ENCODE assay signal across 7 cellular contexts in the genomic region with DNA sequence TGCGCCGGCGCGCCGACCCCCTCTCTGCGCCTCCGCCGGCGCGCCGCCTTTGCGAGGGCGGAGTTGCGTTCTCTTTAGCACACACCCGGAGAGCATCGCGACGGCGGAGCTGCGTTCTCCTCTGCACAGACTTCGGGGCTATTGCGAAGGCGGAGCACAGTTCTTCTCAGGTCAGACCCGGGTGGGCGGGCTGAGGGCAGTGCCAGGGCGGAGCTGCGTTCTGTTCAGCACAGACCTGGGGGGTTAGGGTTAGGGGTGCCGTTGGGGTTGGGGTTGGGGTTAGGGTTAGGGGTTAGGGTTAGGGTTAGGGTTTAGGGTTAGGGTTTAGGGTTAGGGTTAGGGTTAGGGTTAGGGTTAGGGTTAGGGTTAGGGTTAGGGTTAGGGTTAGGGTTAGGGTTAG. TPM values are rescaled to one million over a fixed set of nuclear protein-coding genes. Genes with fewer than 3 reads are reported as not detected.
A peak's percentile ranks its signal among the peaks of the same experiment; 100 is the strongest.
DNase-seq lines count a peak whose midpoint lies in the region; ATAC-seq, FAIRE-seq and TF ChIP-seq lines count a peak whose summit lies in the region.
"Not testable (repeated sequence)": the region's sequence is repeated elsewhere in the genome, so short reads cannot be mapped to it uniquely, and the experiment has no call there.

No MANE protein-coding gene starts in this region.

- TF ChIP-seq EP300 in sigmoid colon (IDR thresholded peaks at IDR 0.05) = not testable (repeated sequence)

- TF ChIP-seq CTCF in NB4 (IDR thresholded peaks at IDR 0.05; ENCODE audit: low read depth, low read length); adrenal gland (IDR thresholded peaks at IDR 0.05); kidney (IDR thresholded peaks at IDR 0.05; ENCODE audit: borderline replicate concordance, extremely low read depth, insufficient read depth); sigmoid colon (IDR thresholded peaks at IDR 0.05); testis (IDR thresholded peaks at IDR 0.05): not testable (repeated sequence)

- not testable (repeated sequence) for H3K4me3 ChIP-seq in NB4 (ENCODE audit: low read depth, low read length); adrenal gland; kidney (ENCODE audit: low read length in 2 of 2); sigmoid colon; testis

- H3K27ac ChIP-seq in adrenal gland; kidney (ENCODE audit: low read depth in 2 of 2, low read length in 2 of 2); sigmoid colon; testis: not testable (repeated sequence)

- not testable (repeated sequence) for H3K9ac ChIP-seq in kidney (ENCODE audit: low read length in 2 of 2)

- TF ChIP-seq POLR2A in NB4 (IDR thresholded peaks at IDR 0.05; ENCODE audit: extremely low read depth, insufficient read length); adrenal gland (IDR thresholded peaks at IDR 0.05); sigmoid colon (IDR thresholded peaks at IDR 0.05); testis (IDR thresholded peaks at IDR 0.05): not testable (repeated sequence)

- WGBS in adrenal gland, 4 donors = 85 to 95% (median 90%) methylated on average over 22 to 28 of the region's 28 CpGs; no CpG with 5 or more reads in 1 of the 4 donors
- 90 to 97% methylated on average over 27 to 28 of the region's 28 CpGs for WGBS in sigmoid colon, 2 donors
- WGBS in testis, 2 donors = 100% methylated on average over 1 of the region's 28 CpGs; no CpG with 5 or more reads in 1 of the 2 donors

- H3K4me1 ChIP-seq in adrenal gland (replicated peaks in 1 of 2); kidney (ENCODE audit: control insufficient read depth in 1 of 2, insufficient read depth in 1 of 2, low read depth in 1 of 2, low read length in 2 of 2); sigmoid colon; testis: not testable (repeated sequence)

- not testable (repeated sequence) for H3K36me3 ChIP-seq in adrenal gland (replicated peaks in 1 of 2); kidney (ENCODE audit: control insufficient read depth in 1 of 2, insufficient read depth in 2 of 2, low read length in 2 of 2); sigmoid colon; testis (ENCODE audit: low read depth, missing control alignments)

- not testable (repeated sequence) for ATAC-seq in Right ventricle myocardium inferior

- peak; percentile 41 for DNase-seq in NB4 (ENCODE audit: low read depth)
- peak; percentile 16 to 72 (median 24) for DNase-seq in adrenal gland
- peak; percentile 11 for DNase-seq in Right ventricle myocardium inferior (ENCODE audit: missing footprints)
- DNase-seq in kidney = peak; percentile 56
- peak; percentile 76 for DNase-seq in mesenteric fat pad (ENCODE audit: low spot score)
- peak; percentile 70 for DNase-seq in sigmoid colon
- peak; percentile 24 for DNase-seq in testis

- intact Hi-C loops in adrenal gland (cut with DNase I); Right ventricle myocardium inferior (cut with DNase I); kidney (cut with DNase I); sigmoid colon (cut with DNase I); testis (cut with DNase I; ENCODE audit: low total_unique reads): not testable (repeated sequence)

- not testable (repeated sequence) for H3K27me3 ChIP-seq in adrenal gland, sigmoid colon, testis

- H3K9me3 ChIP-seq in adrenal gland (replicated peaks in 1 of 3); kidney (ENCODE audit: control insufficient read depth in 1 of 2, low read length in 2 of 2); sigmoid colon; testis: not testable (repeated sequence)

- not testable (repeated sequence) for FAIRE-seq in kidney (lab: Jason Lieb, UNC)

RNA-seq across cellular contexts. Expression of a gene that starts 34.1 kb away (rescaled TPM):
- total RNA-seq in adrenal gland (10 to 100 TPM; 13.8 to 77.0 (median 33.2) TPM), Right ventricle myocardium inferior (10.0 TPM), kidney (38.6 TPM), mesenteric fat pad (16.2 TPM), sigmoid colon (10 to 100 TPM; 13.6 to 31.5 (median 20.1) TPM), testis (10 to 100 TPM; 55.8 to 56.1 TPM)
- polyA plus RNA-seq in adrenal gland (100 to 1,000 TPM in 2 of 3 donors, 1 to 10 TPM in 1; 8.7 to 152 (median 130) TPM), kidney (ENCODE audit: insufficient read depth, low read depth, low replicate concordance) (12.9 TPM), sigmoid colon (10 to 100 TPM in 1 of 3 donors, 1 to 10 TPM in 2; 5.8 to 28.7 (median 9.0) TPM), testis (ENCODE audit: insufficient read depth, low read depth, low replicate concordance) (23.9 TPM)

RNA-seq across cellular contexts. Expression of a gene that starts 48.8 kb away (rescaled TPM):
- total RNA-seq in adrenal gland = 100 to 1,000 TPM in 1 of 8 donors, 10 to 100 TPM in 7; 19.9 to 164 (median 54.6) TPM
- 100 to 1,000 TPM in 1 of 3 donors, 10 to 100 TPM in 2; 51.1 to 193 (median 55.6) TPM for polyA plus RNA-seq in adrenal gland
- 130 TPM for total RNA-seq in Right ventricle myocardium inferior
- 60.4 TPM for total RNA-seq in kidney
- polyA plus RNA-seq in kidney (ENCODE audit: insufficient read depth, low read depth, low replicate concordance) = 98.0 TPM
- total RNA-seq in mesenteric fat pad = 69.4 TPM
- 10 to 100 TPM; 22.4 to 37.5 (median 30.3) TPM for total RNA-seq in sigmoid colon
- 10 to 100 TPM; 48.0 to 58.5 (median 57.8) TPM for polyA plus RNA-seq in sigmoid colon
- 10 to 100 TPM; 65.0 to 65.2 TPM for total RNA-seq in testis
- 155 TPM for polyA plus RNA-seq in testis (ENCODE audit: insufficient read depth, low read depth, low replicate concordance)

RNA-seq across cellular contexts. Expression of a gene that starts 52.3 kb away (rescaled TPM):
- total RNA-seq in adrenal gland (100 to 1,000 TPM; 146 to 246 (median 204) TPM), Right ventricle myocardium inferior (123 TPM), kidney (142 TPM), mesenteric fat pad (116 TPM), sigmoid colon (100 to 1,000 TPM; 101 to 144 (median 136) TPM), testis (100 to 1,000 TPM; 115 to 126 TPM)
- polyA plus RNA-seq in adrenal gland (100 to 1,000 TPM; 273 to 560 (median 394) TPM), kidney (ENCODE audit: insufficient read depth, low read depth, low replicate concordance) (294 TPM), sigmoid colon (100 to 1,000 TPM; 196 to 372 (median 300) TPM), testis (ENCODE audit: insufficient read depth, low read depth, low replicate concordance) (155 TPM)

Comparison
In these comparisons a context has a peak if more than half of its experiments do, and no peak if none do; other contexts are left out.
1. DNase-seq: peak in every context shown above with its lines; median percentile 76 in mesenteric fat pad; 70 in sigmoid colon; 56 in kidney; 41 in NB4; 24 in adrenal gland; 24 in testis; 11 in Right ventricle myocardium inferior.